Comparison of ENCODE assay signal across 17 cellular contexts in genomic region chr7:156026076-156027002, GRCh38.
A peak's percentile ranks its signal among the peaks of the same experiment; 100 is the strongest.
DNase-seq lines count a peak whose midpoint lies in the region; ATAC-seq, FAIRE-seq and TF ChIP-seq lines count a peak whose summit lies in the region.
"Had no signal": no experiment of that assay in that cellular context is flagged by ENCODE, and none has a peak within 500 bp of the region (broad histone marks: within the 10 kb centered on the region; RNA-seq: fewer than 3 reads in every experiment).

No MANE protein-coding gene starts in this region.

- no peaks in the 10 kb centered on the region for H3K9me3 Mint-ChIP-seq in type B pancreatic cell
- H3K9me3 Mint-ChIP-seq: CD4-positive, CD25-positive, alpha-beta regulatory T cell had no signal

- H3K27me3 Mint-ChIP-seq in type B pancreatic cell: peaks cover 20% of the 10 kb centered on the region
- H3K27me3 Mint-ChIP-seq: CD4-positive, CD25-positive, alpha-beta regulatory T cell had no signal

- no peak overlapping the region for H3K4me3 ChIP-seq in adrenal gland
- H3K4me3 ChIP-seq: BLaER1 treated with 17β-estradiol and CSF1 and Interleukin-3, amounts not matched to agents 10 nM and 100 nM; GM23248 had no signal

- ATAC-seq in GM18498 (IDR thresholded peaks at IDR 0.05; ENCODE audit: unreplicated experiment): no peak
- ATAC-seq: HCT116 had no signal

- TF ChIP-seq CTCF in adrenal gland (IDR thresholded peaks at IDR 0.05) (no peak), type B pancreatic cell (conservative IDR thresholded peaks at IDR 0.05) (no peak)

- H3K4me3 Mint-ChIP-seq in type B pancreatic cell: no peak overlapping the region
- H3K4me3 Mint-ChIP-seq: CD4-positive, CD25-positive, alpha-beta regulatory T cell had no signal

- intact Hi-C loops in adrenal gland (cut with DNase I): no loop called here

- peak; percentile 21 for DNase-seq in activated CD8-positive, alpha-beta memory T cell treated with anti-CD3 and anti-CD28 coated beads for 24 hours
- no peak for DNase-seq in activated CD8-positive, alpha-beta memory T cell treated with anti-CD3 and anti-CD28 coated beads, Interleukin-2, amount 50 U/mL, for 48 hours
- DNase-seq in adrenal gland: peak; percentile 20 to 65 (median 46)
- DNase-seq in mesenteric fat pad (ENCODE audit: low spot score): peak; percentile 85
- DNase-seq in type B pancreatic cell (ENCODE audit: extremely low spot score, unreplicated experiment): peak; percentile 51
- DNase-seq in GM12892 (ENCODE audit: insufficient read length): no peak
- DNase-seq: ACHN; CD4-positive, CD25-positive, alpha-beta regulatory T cell; DND-41; GF-D8; GM23248; IMR-90 had no signal

- no peaks in the 10 kb centered on the region for H3K4me1 ChIP-seq in adrenal gland (replicated peaks in 1 of 2)

- FAIRE-seq in GM12892 (lab: Jason Lieb, UNC): no peak
- FAIRE-seq: GM18507, H54 had no signal

- no peak overlapping the region for H3K27ac Mint-ChIP-seq in type B pancreatic cell
- H3K27ac Mint-ChIP-seq: CD4-positive, CD25-positive, alpha-beta regulatory T cell had no signal

- TF ChIP-seq POLR2A in adrenal gland (IDR thresholded peaks at IDR 0.05) (no peak), GM12892 (IDR thresholded peaks at IDR 0.05; ENCODE audit: low read depth, low read length) (no peak)

- WGBS in adrenal gland, 4 donors: 67 to 77% (median 73%) methylated on average over 22 of the region's 22 CpGs

- H3K27ac ChIP-seq in adrenal gland: peak overlapping the region in 2 of 5 donors; percentile 3 to 35
- H3K27ac ChIP-seq: BLaER1 treated with 17β-estradiol and CSF1 and Interleukin-3, amounts not matched to agents 10 nM and 100 nM; GM23248 had no signal

- H3K9me3 ChIP-seq in adrenal gland (replicated peaks in 1 of 3): no peaks in the 10 kb centered on the region
- H3K9me3 ChIP-seq: BLaER1 treated with 17β-estradiol and CSF1 and Interleukin-3, amounts not matched to agents 10 nM and 100 nM had no signal

- H3K27me3 ChIP-seq in adrenal gland: no peaks in the 10 kb centered on the region
- H3K27me3 ChIP-seq: BLaER1 treated with 17β-estradiol and CSF1 and Interleukin-3, amounts not matched to agents 10 nM and 100 nM had no signal

- H3K4me1 Mint-ChIP-seq in type B pancreatic cell (ENCODE audit: unreplicated experiment): peaks cover 18% of the 10 kb centered on the region
- H3K4me1 Mint-ChIP-seq: CD4-positive, CD25-positive, alpha-beta regulatory T cell had no signal

- H3K36me3 Mint-ChIP-seq in type B pancreatic cell: no peaks in the 10 kb centered on the region
- H3K36me3 Mint-ChIP-seq: CD4-positive, CD25-positive, alpha-beta regulatory T cell had no signal

- H3K36me3 ChIP-seq in adrenal gland (replicated peaks in 1 of 2): no peaks in the 10 kb centered on the region
- H3K36me3 ChIP-seq: BLaER1 treated with 17β-estradiol and CSF1 and Interleukin-3, amounts not matched to agents 10 nM and 100 nM had no signal

Comparison
In these comparisons a context has a peak if more than half of its experiments do, and no peak if none do; other contexts are left out.
1. DNase-seq: peak in activated CD8-positive, alpha-beta memory T cell treated with anti-CD3 and anti-CD28 coated beads for 24 hours (single experiment), adrenal gland (7 of 7), mesenteric fat pad (single experiment) and type B pancreatic cell (single experiment); none in activated CD8-positive, alpha-beta memory T cell treated with anti-CD3 and anti-CD28 coated beads, Interleukin-2, amount 50 U/mL, for 48 hours (single experiment) and GM12892 (single experiment).